Comparison of ENCODE assay signal across 31 cellular contexts in the genomic region with DNA sequence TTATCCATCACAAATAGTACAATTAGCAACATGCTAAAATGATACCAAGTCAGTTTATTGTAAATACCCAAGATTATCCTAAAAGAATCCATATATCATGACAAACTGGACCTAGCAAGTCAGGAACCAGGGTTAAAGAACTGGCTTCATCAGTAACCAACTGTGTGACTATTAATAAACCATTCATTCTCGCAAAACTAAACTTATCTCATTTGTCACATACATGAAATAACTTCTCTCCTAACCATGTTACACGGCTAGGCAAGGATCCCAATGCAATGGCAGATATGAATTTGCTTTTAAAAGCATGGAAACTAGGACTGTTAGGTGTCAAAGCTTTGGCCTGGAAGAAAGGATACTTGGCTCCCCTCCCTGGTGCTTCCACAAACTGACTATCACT. TPM values are rescaled to one million over a fixed set of nuclear protein-coding genes. Genes with fewer than 3 reads are reported as not detected.
"Had no signal": no experiment of that assay in that cellular context is flagged by ENCODE, and none has a peak within 500 bp of the region (broad histone marks: within the 10 kb centered on the region; RNA-seq: fewer than 3 reads in every experiment).

No MANE protein-coding gene starts in this region.

- H3K4me1 ChIP-seq: neural progenitor cell, parathyroid adenoma, psoas muscle, sigmoid colon, spleen, suprapubic skin, testis, tibial artery, upper lobe of right lung, uterus had no signal

- H3K4me3 ChIP-seq: neural progenitor cell, ovary, psoas muscle, right lobe of liver, sigmoid colon, skin epidermis, smooth muscle cell, spleen, suprapubic skin, testis, tibial artery, transverse colon, upper lobe of right lung, uterus had no signal

- H3K36me3 ChIP-seq: neural progenitor cell, ovary, sigmoid colon, spleen, suprapubic skin, tibial artery, transverse colon, upper lobe of right lung, uterus had no signal

- H3K27me3 ChIP-seq: neural progenitor cell, ovary, right lobe of liver, sigmoid colon, spleen, testis, transverse colon, upper lobe of right lung, uterus had no signal

- H2AFZ ChIP-seq: neural progenitor cell, parathyroid adenoma had no signal

- H3K79me2 ChIP-seq: parathyroid adenoma had no signal

- H3K9me3 ChIP-seq: ovary, psoas muscle, right lobe of liver, sigmoid colon, spleen, suprapubic skin, testis, tibial artery, transverse colon, upper lobe of right lung, uterus had no signal

- H3K27ac ChIP-seq: neural progenitor cell, ovary, parathyroid adenoma, psoas muscle, right lobe of liver, sigmoid colon, skin epidermis, spleen, suprapubic skin, testis, tibial artery, transverse colon, upper lobe of right lung, uterus had no signal

- H3K9ac ChIP-seq: neural progenitor cell, parathyroid adenoma had no signal

- ATAC-seq: natural killer cell; psoas muscle; right cardiac atrium; right lobe of liver; stimulated activated memory B cell treated with anti-CD40 and anti-IgM and Interleukin-4, amounts not matched to agents 10 μg/mL and 1 μg/mL and 100 μg/mL, for 72 hours; stimulated activated naive CD8-positive, alpha-beta T cell treated with anti-CD3 and anti-CD28 coated beads, Interleukin-15, amount 100 ng/mL, for 72 hours; stimulated activated naive CD8-positive, alpha-beta T cell treated with anti-CD3 and anti-CD28 coated beads, Interleukin-15, Interleukin-2, amounts not matched to agents 100 U/mL and 50 U/mL, for 24 hours; upper lobe of right lung had no signal

- H3K4me2 ChIP-seq: neural progenitor cell, smooth muscle cell had no signal

- DNase-seq: natural killer cell; occipital lobe; ovary; posterior cingulate gyrus; psoas muscle; right cardiac atrium; right lobe of liver; sigmoid colon; spleen; stimulated activated CD4-positive, alpha-beta T cell treated with anti-CD3 and anti-CD28 coated beads, Interleukin-12 subunit alpha, Interleukin-12 subunit beta, amount 100 ng/mL, for 4 hours; stimulated activated CD4-positive, alpha-beta T cell treated with anti-CD3 and anti-CD28 coated beads, Interleukin-1b, Interleukin-23, amount 100 ng/mL, for 48 hours; stimulated activated CD4-positive, alpha-beta T cell treated with anti-CD3 and anti-CD28 coated beads, Interleukin-4, amount 100 ng/mL, for 1 hour; stimulated activated CD4-positive, alpha-beta T cell treated with anti-CD3 and anti-CD28 coated beads, Interleukin-4, amount 100 ng/mL, for 4 hours; stimulated activated CD8-positive, alpha-beta memory T cell treated with anti-CD3 and anti-CD28 coated beads, Interleukin-4, amount 100 ng/mL, for 48 hours; stimulated activated naive CD4-positive, alpha-beta T cell; stimulated activated naive CD8-positive, alpha-beta T cell treated with anti-CD3 and anti-CD28 coated beads, Interleukin-15, amount 100 ng/mL, for 72 hours; stimulated activated naive CD8-positive, alpha-beta T cell treated with anti-CD3 and anti-CD28 coated beads, Interleukin-15, Interleukin-2, amounts not matched to agents 100 U/mL and 50 U/mL, for 24 hours; substantia nigra; testis; tibial artery; transverse colon; upper lobe of right lung; uterus had no signal

RNA-seq across cellular contexts. Expression of gene CYP2J2, which starts 29.4 kb away (rescaled TPM):
- total RNA-seq: osteoblast had no signal
- polyA plus RNA-seq: neural cell had no signal
